8 cellular contexts compared by ENCODE assay signal in genomic region chr4:82201805-82202636, GRCh38.
DNase-seq lines count a peak whose midpoint lies in the region; FAIRE-seq and TF ChIP-seq lines count a peak whose summit lies in the region.

No MANE protein-coding gene starts in this region.

- TF ChIP-seq CTCF in fibroblast of the aortic adventitia (IDR thresholded peaks at IDR 0.05; ENCODE audit: insufficient read depth, low read length): peak; percentile 60
- peak in 1 of 3 experiments; percentile 25 for TF ChIP-seq CTCF in vagina (IDR thresholded peaks at IDR 0.05)

- H3K27me3 ChIP-seq in vagina: no peaks in the 10 kb centered on the region

- intact Hi-C loops in activated CD4-positive, alpha-beta memory T cell treated with anti-CD3 and anti-CD28 coated beads for 36 hours (cut with micrococcal nuclease): loop anchor here (1.0 to 5.0 kb wide), 4 partner anchors 75 to 735 kb away; no protein-coding TSS in a partner anchor
- intact Hi-C loops in vagina (cut with DNase I): no loop called here

- no peak overlapping the region for H3K27ac Mint-ChIP-seq in activated CD4-positive, alpha-beta memory T cell treated with anti-CD3 and anti-CD28 coated beads for 36 hours

- no peaks in the 10 kb centered on the region for H3K36me3 ChIP-seq in vagina

- no peak overlapping the region for H3K4me3 Mint-ChIP-seq in activated CD4-positive, alpha-beta memory T cell treated with anti-CD3 and anti-CD28 coated beads for 36 hours

- H3K4me3 ChIP-seq in fibroblast of the aortic adventitia (ENCODE audit: low read depth, low read length): no peak overlapping the region
- H3K4me3 ChIP-seq in vagina: no peak overlapping the region

- DNase-seq in DMS79 (lab: John Stamatoyannopoulos, UW) (peak; percentile 17), HEK293T (ENCODE audit: extremely low spot score) (peak; percentile 29), NCI-H446 treated with DMSO at 0.1 percent for 48 hours (lab: John Stamatoyannopoulos, UW) (peak; percentile 7), fibroblast of the aortic adventitia (ENCODE audit: low read depth) (peak; percentile 53), pulmonary artery endothelial cell (ENCODE audit: low read depth, low spot score) (peak; percentile 5), vagina (ENCODE audit: extremely low spot score in 2 of 2) (no peak), frontal cortex (ENCODE audit: low spot score in 2 of 2) (no peak)
- peak; percentile 54 for DNase-seq in activated CD4-positive, alpha-beta memory T cell treated with anti-CD3 and anti-CD28 coated beads for 36 hours

- FAIRE-seq in frontal cortex (lab: Jason Lieb, UNC): no peak

- H3K27me3 Mint-ChIP-seq in activated CD4-positive, alpha-beta memory T cell treated with anti-CD3 and anti-CD28 coated beads for 36 hours: no peaks in the 10 kb centered on the region

- CTCF ChIA-PET in HEK293T (lab: Yijun Ruan, JAX): interaction anchor here (0.7 to 1.1 kb wide), 3 partner anchors 369 to 994 kb away, joined by 3 to 4 read pairs (median 3); no protein-coding TSS in a partner anchor
- CTCF ChIA-PET in activated CD4-positive, alpha-beta memory T cell treated with anti-CD3 and anti-CD28 coated beads for 36 hours (lab: Charles Lee): interaction anchor here (0.6 to 2.2 kb wide), 11 partner anchors 10 to 795 kb away, joined by 3 to 11 read pairs (median 5); no protein-coding TSS in a partner anchor

- H3K4me1 Mint-ChIP-seq in activated CD4-positive, alpha-beta memory T cell treated with anti-CD3 and anti-CD28 coated beads for 36 hours (ENCODE audit: low read depth): no peaks in the 10 kb centered on the region

- H3K9me3 ChIP-seq in vagina: no peaks in the 10 kb centered on the region

- no peaks in the 10 kb centered on the region for H3K9me3 Mint-ChIP-seq in activated CD4-positive, alpha-beta memory T cell treated with anti-CD3 and anti-CD28 coated beads for 36 hours

- no peak overlapping the region for H3K27ac ChIP-seq in vagina

- H3K36me3 Mint-ChIP-seq in activated CD4-positive, alpha-beta memory T cell treated with anti-CD3 and anti-CD28 coated beads for 36 hours: no peaks in the 10 kb centered on the region

- no peaks in the 10 kb centered on the region for H3K4me1 ChIP-seq in vagina

- POLR2A ChIA-PET in HEK293T (lab: Yijun Ruan, JAX): no interaction called here
- POLR2A ChIA-PET in activated CD4-positive, alpha-beta memory T cell treated with anti-CD3 and anti-CD28 coated beads for 36 hours (lab: Charles Lee): no interaction called here

- TF ChIP-seq POLR2A in vagina (IDR thresholded peaks at IDR 0.05): no peak

TF ChIP-seq in HEK293T, 16 proteins besides CTCF, POLR2A, EP300 and RAD21:
- no peak for TF ChIP-seq FOXA1 (IDR thresholded peaks at IDR 0.05)
- TF ChIP-seq PKNOX1 (IDR thresholded peaks at IDR 0.05): no peak
- TF ChIP-seq CTBP1 (IDR thresholded peaks at IDR 0.05; ENCODE audit: borderline replicate concordance): no peak
- TF ChIP-seq TARDBP (IDR thresholded peaks at IDR 0.05): no peak
- no peak for TF ChIP-seq SUZ12 (IDR thresholded peaks at IDR 0.05)
- no peak for TF ChIP-seq ZNF384 (IDR thresholded peaks at IDR 0.05)
- no peak for TF ChIP-seq HDGF (IDR thresholded peaks at IDR 0.05; ENCODE audit: borderline replicate concordance)
- TF ChIP-seq ARNT (IDR thresholded peaks at IDR 0.05): no peak
TF ChIP-seq in HEK293T: peak in this region for 0.

Comparison
In these comparisons a context has a peak if more than half of its experiments do, and no peak if none do; other contexts are left out.
1. DNase-seq: peak in DMS79 (single experiment), HEK293T (single experiment), NCI-H446 treated with DMSO at 0.1 percent for 48 hours (single experiment), activated CD4-positive, alpha-beta memory T cell treated with anti-CD3 and anti-CD28 coated beads for 36 hours (single experiment), fibroblast of the aortic adventitia (single experiment) and pulmonary artery endothelial cell (single experiment); none in vagina (0 of 2) and frontal cortex (0 of 2).